ENCODE assay signal across 7 cellular contexts in genomic region chr12:104941454-104941853, GRCh38.
"Had no signal": no experiment of that assay in that cellular context is flagged by ENCODE, and none has a peak within 500 bp of the region (broad histone marks: within the 10 kb centered on the region; RNA-seq: fewer than 3 reads in every experiment).

No MANE protein-coding gene starts in this region.

- H3K4me3 ChIP-seq: K562 had no signal

- H3K9ac ChIP-seq: KMS-11 had no signal

- DNase-seq: IMR-90, KBM-7, KG1 had no signal

- ATAC-seq: K562 had no signal

- FAIRE-seq: HTR-8/SVneo had no signal

- H3K27ac ChIP-seq: HL-60, KMS-11 had no signal

- H3K4me2 ChIP-seq: KMS-11 had no signal
